22 cellular contexts compared by ENCODE assay signal in genomic region chr11:36243641-36244040, GRCh38.
"Had no signal": no experiment of that assay in that cellular context is flagged by ENCODE, and none has a peak within 500 bp of the region (broad histone marks: within the 10 kb centered on the region; RNA-seq: fewer than 3 reads in every experiment).

No MANE protein-coding gene starts in this region.

- H3K27ac ChIP-seq: brain microvascular endothelial cell, coronary artery, left lung, neutrophil, right lobe of liver, skin epidermis, suprapubic skin, tibial nerve, WERI-Rb-1 had no signal

- H3K4me1 ChIP-seq: suprapubic skin, tibial nerve had no signal

- H3K36me3 ChIP-seq: brain microvascular endothelial cell, left lung, neutrophil, right lobe of liver, suprapubic skin, tibial nerve, WERI-Rb-1 had no signal

- DNase-seq: activated CD4-positive, alpha-beta T cell treated with anti-CD3 and anti-CD28 coated beads, Interleukin-2, amount 10 ng/mL, durations not matched to agents 7 days and 5 days; activated CD4-positive, CD25-positive, alpha-beta regulatory T cell treated with anti-CD3 and anti-CD28 coated beads, Interleukin-2, amount 50 U/mL, for 72 hours; activated CD8-positive, alpha-beta T cell treated with anti-CD3 and anti-CD28 coated beads, Interleukin-2, amount 10 ng/mL, durations not matched to agents 7 days and 5 days; activated gamma-delta T cell; activated naive CD4-positive, alpha-beta T cell treated with anti-CD3 and anti-CD28 coated beads, Interleukin-2, amount 50 U/mL, for 16 hours; activated naive CD8-positive, alpha-beta T cell treated with anti-CD3 and anti-CD28 coated beads, Interleukin-2, amount 50 U/mL, for 24 hours; aorta; brain microvascular endothelial cell; central memory CD4-positive, alpha-beta T cell; endodermal cell; kidney glomerular epithelial cell; left lung; right lobe of liver; stimulated activated CD4-positive, alpha-beta T cell treated with anti-CD3 and anti-CD28 coated beads, Interleukin-1b, Interleukin-23, amount 100 ng/mL, for 48 hours; T-cell; WERI-Rb-1 had no signal

- ATAC-seq: activated CD8-positive, alpha-beta T cell treated with anti-CD3 and anti-CD28 coated beads, Interleukin-2, amount 10 ng/mL, durations not matched to agents 7 days and 5 days; activated naive CD8-positive, alpha-beta T cell treated with anti-CD3 and anti-CD28 coated beads, Interleukin-2, amount 50 U/mL, for 24 hours; left lung; right lobe of liver; T-cell had no signal

- H3K27me3 ChIP-seq: brain microvascular endothelial cell, right lobe of liver, tibial nerve had no signal

- H3K9me3 ChIP-seq: left lung, neutrophil, right lobe of liver, suprapubic skin, tibial nerve had no signal

- H3K4me3 ChIP-seq: coronary artery, left lung, lung, right lobe of liver, skin epidermis, suprapubic skin, tibial nerve had no signal
